In genomic region chr2:191178806-191179514, GRCh38 we compare ENCODE assay signal across 14 cellular contexts. TPM values are rescaled to one million over a fixed set of nuclear protein-coding genes. Genes with fewer than 3 reads are reported as not detected.
DNase-seq lines count a peak whose midpoint lies in the region; ATAC-seq, FAIRE-seq and TF ChIP-seq lines count a peak whose summit lies in the region.
"Had no signal": no experiment of that assay in that cellular context is flagged by ENCODE, and none has a peak within 500 bp of the region (broad histone marks: within the 10 kb centered on the region; RNA-seq: fewer than 3 reads in every experiment).

No MANE protein-coding gene starts in this region.

- no peak for TF ChIP-seq RAD21 in K562 (CRISPR knock-in tag; conservative IDR thresholded peaks at IDR 0.05 in 1 of 2, IDR thresholded peaks at IDR 0.05 in 1 of 2)

- H3K4me1 ChIP-seq in K562 (replicated peaks in 1 of 2; ENCODE audit: control insufficient read depth in 2 of 2, insufficient read depth in 2 of 2, low read length in 2 of 2) (no peaks in the 10 kb centered on the region), left ventricle myocardium inferior (peaks cover 6% of the 10 kb centered on the region), sigmoid colon (no peaks in the 10 kb centered on the region), PC-9 (replicated peaks; ENCODE audit: insufficient read depth) (peaks cover 5% of the 10 kb centered on the region; the same call in 1 of the 2 replicates)
- H3K4me1 ChIP-seq: HAP-1 had no signal

- H3K9ac ChIP-seq in K562 (ENCODE audit: insufficient read depth in 1 of 2, low read depth in 2 of 2, low read length in 2 of 2): no peak overlapping the region
- H3K9ac ChIP-seq: KMS-11 had no signal

- no peak for TF ChIP-seq CTCF in K562 (IDR thresholded peaks at IDR 0.05 in 2 of 3, conservative IDR thresholded peaks at IDR 0.05 in 1 of 3; ENCODE audit: insufficient read depth in 2 of 3, low read depth in 1 of 3, low read length in 3 of 3)
- no peak for TF ChIP-seq CTCF in left ventricle myocardium inferior (IDR thresholded peaks at IDR 0.05; ENCODE audit: borderline replicate concordance)
- no peak for TF ChIP-seq CTCF in sigmoid colon (IDR thresholded peaks at IDR 0.05)
- TF ChIP-seq CTCF in PC-9 (conservative IDR thresholded peaks at IDR 0.05): no peak

- H3K9me2 ChIP-seq in PC-9 (ENCODE audit: insufficient read depth): no peaks in the 10 kb centered on the region

- TF ChIP-seq POLR2A in K562 (conservative IDR thresholded peaks at IDR 0.05) (no peak), sigmoid colon (IDR thresholded peaks at IDR 0.05) (no peak)

- H3K27me3 ChIP-seq in K562 (ENCODE audit: control insufficient read depth in 2 of 2, insufficient read depth in 2 of 2, low read length in 2 of 2): no peaks in the 10 kb centered on the region
- H3K27me3 ChIP-seq in left ventricle myocardium inferior (ENCODE audit: low read depth): no peaks in the 10 kb centered on the region
- H3K27me3 ChIP-seq in sigmoid colon: no peaks in the 10 kb centered on the region
- H3K27me3 ChIP-seq in PC-9 (ENCODE audit: insufficient read depth, low read depth): no peaks in the 10 kb centered on the region

- H3K36me3 ChIP-seq in K562 (ENCODE audit: control insufficient read depth, insufficient read depth, low read length) (no peaks in the 10 kb centered on the region), left ventricle myocardium inferior (no peaks in the 10 kb centered on the region), sigmoid colon (no peaks in the 10 kb centered on the region), PC-9 (ENCODE audit: low read depth) (no peaks in the 10 kb centered on the region)
- H3K36me3 ChIP-seq: HAP-1 had no signal

- H3K4me2 ChIP-seq in K562 (ENCODE audit: insufficient read depth, low read length) (no peak overlapping the region), PC-9 (no peak overlapping the region)
- H3K4me2 ChIP-seq: KMS-11 had no signal

- in situ Hi-C loops in K562 (cut with MboI): no loop called here

- no peak for TF ChIP-seq EP300 in K562 (IDR thresholded peaks at IDR 0.05; ENCODE audit: low read length)
- no peak for TF ChIP-seq EP300 in sigmoid colon (IDR thresholded peaks at IDR 0.05)

- POLR2A ChIA-PET in K562 (lab: Yijun Ruan, JAX) (interaction anchor here (1.3 kb wide), 1 partner anchor 12 kb away, joined by 3 read pairs; no protein-coding TSS in a partner anchor), PC-9 (lab: Charles Lee; ENCODE audit: unreplicated experiment) (interaction anchor here (0.6 kb wide), 1 partner anchor 338 kb away, joined by 3 read pairs; no protein-coding TSS in a partner anchor)

- no peaks in the 10 kb centered on the region for H3K9me1 ChIP-seq in K562 (ENCODE audit: control insufficient read depth, insufficient read depth, low read length)

- H3K27ac ChIP-seq in K562 (ENCODE audit: extremely low read depth, low read depth, low read length) (no peak overlapping the region), left ventricle myocardium inferior (replicated peaks) (peak overlapping the region; percentile 21), sigmoid colon (no peak overlapping the region), PC-9 (no peak overlapping the region)
- H3K27ac ChIP-seq: KMS-11 had no signal

- whole genome bisulfite sequencing in K562 (ENCODE audit: insufficient coverage, low coverage, missing lambda C conversion rate): 1% methylated on average over 8 of the region's 8 CpGs
- WGBS in sigmoid colon, 2 donors: 70 to 81% methylated on average over 8 of the region's 8 CpGs

- H4K20me1 ChIP-seq in K562 (replicated peaks; ENCODE audit: control insufficient read depth, insufficient read depth, low read length) (no peaks in the 10 kb centered on the region), PC-9 (ENCODE audit: insufficient read depth) (no peaks in the 10 kb centered on the region)

- H3F3A ChIP-seq in PC-9 (ENCODE audit: insufficient read depth, low read depth): no peaks in the 10 kb centered on the region

- no peaks in the 10 kb centered on the region for H3K9me3 ChIP-seq in K562 (replicated peaks; ENCODE audit: control insufficient read depth, insufficient read depth, low read depth, low read length)
- no peaks in the 10 kb centered on the region for H3K9me3 ChIP-seq in left ventricle myocardium inferior (replicated peaks)
- H3K9me3 ChIP-seq in sigmoid colon: no peaks in the 10 kb centered on the region
- no peaks in the 10 kb centered on the region for H3K9me3 ChIP-seq in PC-9 (ENCODE audit: insufficient read depth, low read depth)
- H3K9me3 ChIP-seq: HAP-1 had no signal

- FAIRE-seq in K562 (lab: Jason Lieb, UNC): no peak
- FAIRE-seq: astrocyte, GM19239 had no signal

- no peak for ATAC-seq in K562
- no peak for ATAC-seq in GM21529 (IDR thresholded peaks at IDR 0.05; ENCODE audit: unreplicated experiment)
- no peak for ATAC-seq in GM19395 (IDR thresholded peaks at IDR 0.05; ENCODE audit: unreplicated experiment)

- intact Hi-C loops in K562 (cut with micrococcal nuclease) (no loop called here), left ventricle myocardium inferior (cut with micrococcal nuclease) (no loop called here), sigmoid colon (cut with DNase I) (no loop called here), PC-9 (cut with micrococcal nuclease; ENCODE audit: unreplicated experiment) (no loop called here)

- CTCF ChIA-PET in K562 (lab: Yijun Ruan, JAX; ENCODE audit: low intra/inter-chr PET ratio) (no interaction called here), PC-9 (lab: Charles Lee) (no interaction called here)

- H2AFZ ChIP-seq in K562 (ENCODE audit: low read depth, low read length) (no peak overlapping the region), PC-9 (no peak overlapping the region)

- H3K79me2 ChIP-seq in K562 (ENCODE audit: control insufficient read depth, insufficient read depth, low read length) (no peaks in the 10 kb centered on the region), PC-9 (ENCODE audit: low read depth) (no peaks in the 10 kb centered on the region)

- no peak overlapping the region for H3K4me3 ChIP-seq in K562
- H3K4me3 ChIP-seq in left ventricle myocardium inferior: no peak overlapping the region
- no peak overlapping the region for H3K4me3 ChIP-seq in sigmoid colon
- H3K4me3 ChIP-seq in PC-9: no peak overlapping the region
- H3K4me3 ChIP-seq: HAP-1 had no signal

- DNase-seq in ELR (ENCODE audit: low read depth) (peak; percentile 82), K562 (ENCODE audit: extremely low read depth in 1 of 4, low spot score in 3 of 4) (no peak), left ventricle myocardium inferior (peak; percentile 52), sigmoid colon (peak; percentile 69), PC-9 (no peak)
- no peak for DNase-seq in activated CD4-positive, CD25-positive, alpha-beta regulatory T cell (lab: John Stamatoyannopoulos, UW)
- DNase-seq: activated CD8-positive, alpha-beta memory T cell treated with anti-CD3 and anti-CD28 coated beads, Interleukin-2, amount 50 U/mL, for 48 hours; T-helper 9 cell had no signal

- BruUV-seq in K562 (replicated peaks; lab: Mats Ljungman, UMichigan) (no TSS peak), PC-9 (replicated peaks; lab: Mats Ljungman, UMichigan) (no TSS peak)

RNA-seq across cellular contexts. Expression of gene STAT4, which starts 28.2 kb away (rescaled TPM):
- total RNA-seq in K562 (2011; cell fraction: chromatin; rRNA removed; ENCODE audit: low replicate concordance): not detected in 2 replicates
- not detected in 2 replicates for total RNA-seq in K562 (2011; cell fraction: nucleolus; rRNA removed)
- not detected in 2 replicates for total RNA-seq in K562 (2011; cell fraction: nucleoplasm; rRNA removed)
- total RNA-seq in K562 (2014; rRNA removed) (not detected in 2 replicates), K562 (2014; rRNA removed; fragmentation: Illumina TruSeq; extraction: Trizol) (not detected in 2 replicates), K562 (2015; rRNA removed; fragmentation: Illumina TruSeq; extraction: Trizol) (not detected in 2 replicates), K562 (2021) (0.34 TPM in 1 of 2 replicates, not detected in the other), left ventricle myocardium inferior (0.82 TPM), sigmoid colon (1 to 10 TPM in 1 of 4 donors, under 1 TPM in 2, not detected in 1; 0.68 to 2.3 (median 0.71) TPM), PC-9 (2021) (0.23 and 0.70 TPM in 2 replicates)
- polyA plus RNA-seq in K562 (2011; rRNA removed) (0.06 TPM in 1 of 2 replicates, not detected in the other), K562 (2014; fragmentation: Illumina TruSeq; extraction: Trizol) (not detected in 2 replicates), K562 (2014; fragmentation: Nextera tagmentation; extraction: Ambion mirVana) (under 1 TPM; 0.01 to 0.03 TPM), K562 (2014; rRNA removed) (not detected in 2 replicates), sigmoid colon (1 to 10 TPM in 1 of 3 donors, under 1 TPM in 2; 0.46 to 4.6 (median 0.60) TPM)
- polyA plus RNA-seq in K562 (2011; cell fraction: cytosol; rRNA removed): 0.04 TPM in 1 of 2 replicates, not detected in the other
- not detected in 2 replicates for polyA plus RNA-seq in K562 (2011; cell fraction: nucleus; rRNA removed)
- not detected in 2 replicates for polyA plus RNA-seq in K562 (2012)
- polyA minus RNA-seq in K562 (2011; rRNA and poly(A)+ RNA removed): not detected in 2 replicates
- not detected in 2 replicates for polyA minus RNA-seq in K562 (2011; cell fraction: cytosol; rRNA and poly(A)+ RNA removed)
- polyA minus RNA-seq in K562 (2011; cell fraction: nucleus; rRNA and poly(A)+ RNA removed): 0.27 TPM in 1 of 2 replicates, not detected in the other

Comparison
In these comparisons a context has a peak if more than half of its experiments do, and no peak if none do; other contexts are left out.
1. DNase-seq: peak in ELR (single experiment), left ventricle myocardium inferior (single experiment) and sigmoid colon (single experiment); none in K562 (0 of 4), activated CD4-positive, CD25-positive, alpha-beta regulatory T cell (0 of 4) and PC-9 (0 of 2).